Comparison of ENCODE assay signal across 1 cellular context in the genomic region with DNA sequence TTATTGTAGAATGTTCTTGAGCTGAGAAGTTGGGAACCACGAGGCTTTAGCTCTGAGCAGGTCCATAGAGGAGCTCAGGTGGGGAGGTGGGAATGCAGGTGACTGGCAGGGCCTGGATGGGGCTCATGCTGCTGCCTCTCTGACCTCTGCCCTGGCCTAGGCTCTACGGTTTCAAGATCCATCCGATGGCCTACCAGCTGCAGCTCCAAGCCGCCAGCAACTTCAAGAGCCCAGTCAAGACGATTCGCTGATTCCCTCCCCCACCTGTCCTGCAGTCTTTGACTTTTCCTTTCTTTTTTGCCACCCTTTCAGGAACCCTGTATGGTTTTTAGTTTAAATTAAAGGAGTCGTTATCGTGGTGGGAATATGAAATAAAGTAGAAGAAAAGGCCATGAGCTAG.
TF ChIP-seq lines count a peak whose summit lies in the region.

A gene with protein sequence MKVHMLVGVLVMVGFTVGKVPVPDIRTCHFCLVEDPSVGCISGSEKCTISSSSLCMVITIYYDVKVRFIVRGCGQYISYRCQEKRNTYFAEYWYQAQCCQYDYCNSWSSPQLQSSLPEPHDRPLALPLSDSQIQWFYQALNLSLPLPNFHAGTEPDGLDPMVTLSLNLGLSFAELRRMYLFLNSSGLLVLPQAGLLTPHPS (plus strand): TSS at position 301 of the 400 bp plus-strand sequence. CDS start 975 bp downstream, outside the sequence.

TF ChIP-seq in HCT116, 20 proteins besides CTCF, POLR2A, EP300 and RAD21 (continued from another document):
- TF ChIP-seq, protein P1, sequence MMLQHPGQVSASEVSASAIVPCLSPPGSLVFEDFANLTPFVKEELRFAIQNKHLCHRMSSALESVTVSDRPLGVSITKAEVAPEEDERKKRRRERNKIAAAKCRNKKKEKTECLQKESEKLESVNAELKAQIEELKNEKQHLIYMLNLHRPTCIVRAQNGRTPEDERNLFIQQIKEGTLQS (IDR thresholded peaks at IDR 0.05), result no peak
- no peak for TF ChIP-seq SP1 (IDR thresholded peaks at IDR 0.05; ENCODE audit: low read depth)
- no peak for TF ChIP-seq TCF7L2 (IDR thresholded peaks at IDR 0.05; ENCODE audit: borderline replicate concordance, extremely low read depth, insufficient read depth, insufficient read length)
- no peak for TF ChIP-seq JUND (IDR thresholded peaks at IDR 0.05)
- TF ChIP-seq, protein P2, sequence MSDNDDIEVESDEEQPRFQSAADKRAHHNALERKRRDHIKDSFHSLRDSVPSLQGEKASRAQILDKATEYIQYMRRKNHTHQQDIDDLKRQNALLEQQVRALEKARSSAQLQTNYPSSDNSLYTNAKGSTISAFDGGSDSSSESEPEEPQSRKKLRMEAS (IDR thresholded peaks at IDR 0.05), result no peak
- TF ChIP-seq, protein P3, sequence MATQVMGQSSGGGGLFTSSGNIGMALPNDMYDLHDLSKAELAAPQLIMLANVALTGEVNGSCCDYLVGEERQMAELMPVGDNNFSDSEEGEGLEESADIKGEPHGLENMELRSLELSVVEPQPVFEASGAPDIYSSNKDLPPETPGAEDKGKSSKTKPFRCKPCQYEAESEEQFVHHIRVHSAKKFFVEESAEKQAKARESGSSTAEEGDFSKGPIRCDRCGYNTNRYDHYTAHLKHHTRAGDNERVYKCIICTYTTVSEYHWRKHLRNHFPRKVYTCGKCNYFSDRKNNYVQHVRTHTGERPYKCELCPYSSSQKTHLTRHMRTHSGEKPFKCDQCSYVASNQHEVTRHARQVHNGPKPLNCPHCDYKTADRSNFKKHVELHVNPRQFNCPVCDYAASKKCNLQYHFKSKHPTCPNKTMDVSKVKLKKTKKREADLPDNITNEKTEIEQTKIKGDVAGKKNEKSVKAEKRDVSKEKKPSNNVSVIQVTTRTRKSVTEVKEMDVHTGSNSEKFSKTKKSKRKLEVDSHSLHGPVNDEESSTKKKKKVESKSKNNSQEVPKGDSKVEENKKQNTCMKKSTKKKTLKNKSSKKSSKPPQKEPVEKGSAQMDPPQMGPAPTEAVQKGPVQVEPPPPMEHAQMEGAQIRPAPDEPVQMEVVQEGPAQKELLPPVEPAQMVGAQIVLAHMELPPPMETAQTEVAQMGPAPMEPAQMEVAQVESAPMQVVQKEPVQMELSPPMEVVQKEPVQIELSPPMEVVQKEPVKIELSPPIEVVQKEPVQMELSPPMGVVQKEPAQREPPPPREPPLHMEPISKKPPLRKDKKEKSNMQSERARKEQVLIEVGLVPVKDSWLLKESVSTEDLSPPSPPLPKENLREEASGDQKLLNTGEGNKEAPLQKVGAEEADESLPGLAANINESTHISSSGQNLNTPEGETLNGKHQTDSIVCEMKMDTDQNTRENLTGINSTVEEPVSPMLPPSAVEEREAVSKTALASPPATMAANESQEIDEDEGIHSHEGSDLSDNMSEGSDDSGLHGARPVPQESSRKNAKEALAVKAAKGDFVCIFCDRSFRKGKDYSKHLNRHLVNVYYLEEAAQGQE (IDR thresholded peaks at IDR 0.05; ENCODE audit: low read depth), result no peak
TF ChIP-seq in HCT116: peak in this region for 0.
